1 cellular context compared by ENCODE assay signal in the genomic region with DNA sequence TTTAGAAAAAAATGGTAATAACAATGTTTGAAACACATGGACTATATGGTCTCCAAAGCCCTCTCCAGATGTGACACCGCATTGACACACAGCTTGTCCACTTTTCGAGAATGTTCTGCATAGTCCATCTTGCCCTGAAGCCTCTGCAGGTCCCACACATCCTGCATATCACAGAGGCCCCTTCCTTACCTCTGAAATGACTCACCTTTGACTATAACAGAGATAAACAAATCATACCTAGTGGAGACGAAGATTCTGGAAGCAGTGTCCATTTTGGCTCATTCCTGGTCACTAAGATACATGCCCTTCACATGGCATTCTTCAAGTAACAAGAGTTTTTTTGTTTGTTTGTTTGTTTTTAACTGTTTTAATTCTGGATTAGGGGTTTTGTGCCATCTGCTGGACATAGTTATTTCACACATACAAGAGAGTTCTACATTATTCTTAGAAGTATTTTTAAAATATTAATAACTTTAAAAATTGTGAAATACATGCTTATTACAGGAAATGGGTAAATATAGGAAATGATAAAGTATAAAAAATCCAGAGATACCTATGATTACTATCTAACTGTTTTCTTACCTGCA.
TF ChIP-seq lines count a peak whose summit lies in the region.

No MANE protein-coding gene starts in this region.

TF ChIP-seq in SK-N-SH, 30 proteins besides CTCF, POLR2A, EP300 and RAD21 (continued from another document):
- TF ChIP-seq, protein P1, sequence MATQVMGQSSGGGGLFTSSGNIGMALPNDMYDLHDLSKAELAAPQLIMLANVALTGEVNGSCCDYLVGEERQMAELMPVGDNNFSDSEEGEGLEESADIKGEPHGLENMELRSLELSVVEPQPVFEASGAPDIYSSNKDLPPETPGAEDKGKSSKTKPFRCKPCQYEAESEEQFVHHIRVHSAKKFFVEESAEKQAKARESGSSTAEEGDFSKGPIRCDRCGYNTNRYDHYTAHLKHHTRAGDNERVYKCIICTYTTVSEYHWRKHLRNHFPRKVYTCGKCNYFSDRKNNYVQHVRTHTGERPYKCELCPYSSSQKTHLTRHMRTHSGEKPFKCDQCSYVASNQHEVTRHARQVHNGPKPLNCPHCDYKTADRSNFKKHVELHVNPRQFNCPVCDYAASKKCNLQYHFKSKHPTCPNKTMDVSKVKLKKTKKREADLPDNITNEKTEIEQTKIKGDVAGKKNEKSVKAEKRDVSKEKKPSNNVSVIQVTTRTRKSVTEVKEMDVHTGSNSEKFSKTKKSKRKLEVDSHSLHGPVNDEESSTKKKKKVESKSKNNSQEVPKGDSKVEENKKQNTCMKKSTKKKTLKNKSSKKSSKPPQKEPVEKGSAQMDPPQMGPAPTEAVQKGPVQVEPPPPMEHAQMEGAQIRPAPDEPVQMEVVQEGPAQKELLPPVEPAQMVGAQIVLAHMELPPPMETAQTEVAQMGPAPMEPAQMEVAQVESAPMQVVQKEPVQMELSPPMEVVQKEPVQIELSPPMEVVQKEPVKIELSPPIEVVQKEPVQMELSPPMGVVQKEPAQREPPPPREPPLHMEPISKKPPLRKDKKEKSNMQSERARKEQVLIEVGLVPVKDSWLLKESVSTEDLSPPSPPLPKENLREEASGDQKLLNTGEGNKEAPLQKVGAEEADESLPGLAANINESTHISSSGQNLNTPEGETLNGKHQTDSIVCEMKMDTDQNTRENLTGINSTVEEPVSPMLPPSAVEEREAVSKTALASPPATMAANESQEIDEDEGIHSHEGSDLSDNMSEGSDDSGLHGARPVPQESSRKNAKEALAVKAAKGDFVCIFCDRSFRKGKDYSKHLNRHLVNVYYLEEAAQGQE (IDR thresholded peaks at IDR 0.05; ENCODE audit: low read depth, low read length): no peak
- no peak for TF ChIP-seq GABPA (IDR thresholded peaks at IDR 0.05; ENCODE audit: low read depth)
